ENCODE assay signal across 28 cellular contexts in the genomic region with DNA sequence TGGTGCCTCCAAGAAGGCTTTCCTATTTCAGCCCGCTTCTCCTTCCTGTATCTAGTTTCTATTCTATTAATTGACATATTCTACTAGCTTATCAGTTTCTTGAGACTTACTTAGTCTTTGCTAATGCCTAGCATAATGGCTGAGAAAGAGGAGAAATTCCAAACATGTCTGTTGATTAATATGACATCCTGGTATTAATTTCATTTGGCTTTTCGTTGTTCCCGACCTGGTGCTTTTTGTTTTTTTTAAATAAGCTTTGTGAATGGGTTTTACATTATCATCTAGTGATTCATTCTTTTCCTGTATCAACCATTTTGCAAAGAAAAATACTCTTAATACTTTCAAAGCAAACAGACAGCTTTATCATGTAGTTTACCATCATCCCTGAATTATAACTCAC. TPM values are rescaled to one million over a fixed set of nuclear protein-coding genes. Genes with fewer than 3 reads are reported as not detected.
"Had no signal": no experiment of that assay in that cellular context is flagged by ENCODE, and none has a peak within 500 bp of the region (broad histone marks: within the 10 kb centered on the region; RNA-seq: fewer than 3 reads in every experiment).

No MANE protein-coding gene starts in this region.

- DNase-seq: activated CD4-positive, alpha-beta T cell treated with anti-CD3 and anti-CD28 coated beads for 1 hour; activated CD4-positive, alpha-beta T cell treated with anti-CD3 and anti-CD28 coated beads, Interleukin-2, amount 50 U/mL, for 4 hours; activated gamma-delta T cell; dorsolateral prefrontal cortex; endodermal cell; foreskin melanocyte; glutamatergic neuron; hippocampal formation; lower lobe of right lung; midbrain; occipital lobe; posterior cingulate gyrus; sigmoid colon; spleen; stimulated activated naive CD4-positive, alpha-beta T cell treated with Interleukin-2 at 50 U/mL for 16 hours; tibial artery had no signal

- H3K4me3 Mint-ChIP-seq: activated naive CD8-positive, alpha-beta T cell; endodermal cell; nephron; T-helper 1 cell treated with Interleukin-12 subunit alpha and Interleukin-12 subunit beta and Interleukin-4 antibody, amounts not matched to agents 30 μg/mL and 1 μg/mL, for 36 hours had no signal

- H3K27me3 Mint-ChIP-seq: activated naive CD8-positive, alpha-beta T cell had no signal

- H3K4me1 ChIP-seq: lower lobe of right lung, sigmoid colon, tibial artery had no signal

- H3K27me3 ChIP-seq: cardiac muscle cell, dorsolateral prefrontal cortex, sigmoid colon, spleen, tibial artery had no signal

- H3K36me3 ChIP-seq: cardiac muscle cell had no signal

- H3K4me3 ChIP-seq: cardiac muscle cell, dorsolateral prefrontal cortex, lower lobe of right lung, sigmoid colon, tibial artery had no signal

- H3K27ac ChIP-seq: cardiac muscle cell, dorsolateral prefrontal cortex, lower lobe of right lung, sigmoid colon, tibial artery, VCaP had no signal

- H3K4me1 Mint-ChIP-seq: endodermal cell, nephron had no signal

- H3K27ac Mint-ChIP-seq: activated naive CD8-positive, alpha-beta T cell; endodermal cell; nephron; T-helper 1 cell treated with Interleukin-12 subunit alpha and Interleukin-12 subunit beta and Interleukin-4 antibody, amounts not matched to agents 30 μg/mL and 1 μg/mL, for 36 hours had no signal

- H3K9me3 ChIP-seq: lower lobe of right lung, sigmoid colon, tibial artery had no signal

RNA-seq across cellular contexts. Expression of a gene that starts 40.1 kb away (rescaled TPM):
- total RNA-seq: chondrocyte, endodermal cell, epithelial cell of proximal tubule, fibroblast of lung, lower lobe of right lung, occipital lobe, renal cortical epithelial cell, sigmoid colon, spleen, subcutaneous adipose tissue, urinary bladder had no signal
- polyA plus RNA-seq: fibroblast of lung, keratinocyte, sigmoid colon, spleen, urinary bladder had no signal
